Comparison of ENCODE assay signal across 3 cellular contexts in genomic region chr20:19631410-19631809, GRCh38.
TF ChIP-seq lines count a peak whose summit lies in the region.

No MANE protein-coding gene starts in this region.

TF ChIP-seq in Ishikawa, 13 proteins besides CTCF, POLR2A, EP300 and RAD21 (continued from another document):
- TF ChIP-seq REST (IDR thresholded peaks at IDR 0.05; ENCODE audit: low read depth) (no peak), FOXM1 (IDR thresholded peaks at IDR 0.05; ENCODE audit: borderline replicate concordance, low read depth) (no peak), USF1 (IDR thresholded peaks at IDR 0.05) (peak; percentile 50), EGR1 (IDR thresholded peaks at IDR 0.05) (no peak)

TF ChIP-seq in K562, 482 proteins besides CTCF, POLR2A, EP300 and RAD21 (continues in another document):
- TF ChIP-seq MGA (IDR thresholded peaks at IDR 0.05) (peak; percentile 64; the same call in 1 of the 2 replicates), USF2 (CRISPR knock-in tag; IDR thresholded peaks at IDR 0.05) (peak; percentile 76), L3MBTL2 (IDR thresholded peaks at IDR 0.05) (peak; percentile 91)

TF ChIP-seq in HepG2, 621 proteins besides CTCF, POLR2A, EP300 and RAD21 (continued from another document):
- peak; percentile 77 for TF ChIP-seq USF2 (IDR thresholded peaks at IDR 0.05; ENCODE audit: low read depth, low read length)
- peak; percentile 80; the same call in 1 of the 2 replicates for TF ChIP-seq USF2 (CRISPR knock-in tag; IDR thresholded peaks at IDR 0.05; ENCODE audit: borderline replicate concordance)
- TF ChIP-seq ZBTB37 (CRISPR knock-in tag; IDR thresholded peaks at IDR 0.05) = no peak
- no peak for TF ChIP-seq ZFX (CRISPR knock-in tag; IDR thresholded peaks at IDR 0.05; ENCODE audit: low read depth)
TF ChIP-seq in HepG2: peak in this region for 8.
